18 cellular contexts compared by ENCODE assay signal in the genomic region with DNA sequence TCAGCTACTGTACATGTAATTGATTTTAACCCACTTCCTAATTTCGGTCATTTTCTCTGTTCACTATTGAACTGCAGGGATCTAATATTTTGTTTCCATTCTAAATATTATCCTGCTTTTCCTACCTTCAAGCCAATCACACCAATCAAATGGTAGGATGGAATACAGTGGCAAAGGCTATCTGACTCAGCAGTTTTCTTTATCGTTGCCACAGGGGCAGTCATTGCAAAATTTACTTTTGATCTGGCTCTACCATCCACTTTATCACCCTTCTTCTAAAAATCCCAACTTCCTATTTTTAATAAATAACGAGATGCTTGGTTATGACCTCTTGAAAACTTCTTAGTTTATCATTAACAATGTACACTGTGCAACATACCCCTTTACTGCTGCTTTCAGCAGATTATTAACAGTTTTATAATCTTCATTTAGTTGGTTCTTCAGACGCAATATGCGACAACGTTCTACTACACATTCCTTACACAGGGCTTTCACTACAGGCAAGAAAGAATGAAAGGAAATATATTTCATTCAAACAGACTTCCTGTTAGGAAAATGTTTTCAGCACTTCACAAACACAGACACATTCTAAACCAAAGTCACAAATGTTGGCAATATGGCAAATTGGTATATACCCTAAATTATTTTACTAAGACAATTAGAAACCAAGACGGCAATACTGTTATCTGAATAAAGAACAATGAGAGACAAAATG. TPM values are rescaled to one million over a fixed set of nuclear protein-coding genes. Genes with fewer than 3 reads are reported as not detected.
DNase-seq lines count a peak whose midpoint lies in the region.
"Had no signal": no experiment of that assay in that cellular context is flagged by ENCODE, and none has a peak within 500 bp of the region (broad histone marks: within the 10 kb centered on the region; RNA-seq: fewer than 3 reads in every experiment).

No MANE protein-coding gene starts in this region.

- H3K4me1 Mint-ChIP-seq in activated naive CD4-positive, alpha-beta T cell treated with anti-CD3 and anti-CD28 coated beads, Interleukin-2, amount 50 U/mL, for 24 hours: no peaks in the 10 kb centered on the region
- H3K4me1 Mint-ChIP-seq in activated T-helper 1 cell treated with anti-CD3 and anti-CD28 coated beads, Interleukin-12 subunit alpha, Interleukin-12 subunit beta, Interleukin-2, Interleukin-4 antibody, amounts not matched to agents 30 ng/mL and 10 ng/mL and 1 ng/mL, durations not matched to agents 14 hours and 24 hours and 36 hours (ENCODE audit: low read depth): peaks cover 7% of the 10 kb centered on the region
- no peaks in the 10 kb centered on the region for H3K4me1 Mint-ChIP-seq in immature natural killer cell

- peak overlapping the region; percentile 56 for H3K27ac Mint-ChIP-seq in activated naive CD4-positive, alpha-beta T cell treated with anti-CD3 and anti-CD28 coated beads, Interleukin-2, amount 50 U/mL, for 24 hours
- H3K27ac Mint-ChIP-seq in activated T-helper 1 cell treated with anti-CD3 and anti-CD28 coated beads, Interleukin-12 subunit alpha, Interleukin-12 subunit beta, Interleukin-2, Interleukin-4 antibody, amounts not matched to agents 30 ng/mL and 10 ng/mL and 1 ng/mL, durations not matched to agents 14 hours and 24 hours and 36 hours: peak overlapping the region; percentile 2
- peak overlapping the region in 4 of 6 donors; percentile 20 to 57 (median 40) for H3K27ac Mint-ChIP-seq in immature natural killer cell

- no peaks in the 10 kb centered on the region for H3K9me3 Mint-ChIP-seq in activated naive CD4-positive, alpha-beta T cell treated with anti-CD3 and anti-CD28 coated beads, Interleukin-2, amount 50 U/mL, for 24 hours
- no peaks in the 10 kb centered on the region for H3K9me3 Mint-ChIP-seq in activated T-helper 1 cell treated with anti-CD3 and anti-CD28 coated beads, Interleukin-12 subunit alpha, Interleukin-12 subunit beta, Interleukin-2, Interleukin-4 antibody, amounts not matched to agents 30 ng/mL and 10 ng/mL and 1 ng/mL, durations not matched to agents 14 hours and 24 hours and 36 hours
- no peaks in the 10 kb centered on the region for H3K9me3 Mint-ChIP-seq in immature natural killer cell

- H3K4me3 Mint-ChIP-seq in activated naive CD4-positive, alpha-beta T cell treated with anti-CD3 and anti-CD28 coated beads, Interleukin-2, amount 50 U/mL, for 24 hours: no peak overlapping the region
- H3K4me3 Mint-ChIP-seq in activated T-helper 1 cell treated with anti-CD3 and anti-CD28 coated beads, Interleukin-12 subunit alpha, Interleukin-12 subunit beta, Interleukin-2, Interleukin-4 antibody, amounts not matched to agents 30 ng/mL and 10 ng/mL and 1 ng/mL, durations not matched to agents 14 hours and 24 hours and 36 hours: no peak overlapping the region
- no peak overlapping the region for H3K4me3 Mint-ChIP-seq in immature natural killer cell

- H3K27me3 Mint-ChIP-seq in activated naive CD4-positive, alpha-beta T cell treated with anti-CD3 and anti-CD28 coated beads, Interleukin-2, amount 50 U/mL, for 24 hours: no peaks in the 10 kb centered on the region
- H3K27me3 Mint-ChIP-seq in activated T-helper 1 cell treated with anti-CD3 and anti-CD28 coated beads, Interleukin-12 subunit alpha, Interleukin-12 subunit beta, Interleukin-2, Interleukin-4 antibody, amounts not matched to agents 30 ng/mL and 10 ng/mL and 1 ng/mL, durations not matched to agents 14 hours and 24 hours and 36 hours (ENCODE audit: insufficient read depth): no peaks in the 10 kb centered on the region
- H3K27me3 Mint-ChIP-seq in immature natural killer cell (ENCODE audit: low read depth in 3 of 3): peaks cover 0 to 2% (median 0%) of the 10 kb centered on the region in 3 donors

- peaks cover 17% of the 10 kb centered on the region for H3K36me3 Mint-ChIP-seq in activated naive CD4-positive, alpha-beta T cell treated with anti-CD3 and anti-CD28 coated beads, Interleukin-2, amount 50 U/mL, for 24 hours
- H3K36me3 Mint-ChIP-seq in activated T-helper 1 cell treated with anti-CD3 and anti-CD28 coated beads, Interleukin-12 subunit alpha, Interleukin-12 subunit beta, Interleukin-2, Interleukin-4 antibody, amounts not matched to agents 30 ng/mL and 10 ng/mL and 1 ng/mL, durations not matched to agents 14 hours and 24 hours and 36 hours (ENCODE audit: low read depth): peaks cover 38% of the 10 kb centered on the region
- peaks cover 18 to 27% (median 23%) of the 10 kb centered on the region in 3 donors for H3K36me3 Mint-ChIP-seq in immature natural killer cell

- no peak for DNase-seq in activated naive CD4-positive, alpha-beta T cell (lab: John Stamatoyannopoulos, UW)
- no peak for DNase-seq in activated T-helper 1 cell treated with anti-CD3 and anti-CD28 coated beads, Interleukin-12 subunit alpha, Interleukin-12 subunit beta, Interleukin-2, Interleukin-4 antibody, amounts not matched to agents 30 ng/mL and 10 ng/mL and 1 ng/mL, durations not matched to agents 14 hours and 24 hours and 36 hours (ENCODE audit: low spot score)
- DNase-seq in immature natural killer cell (no peak), pulmonary artery endothelial cell (ENCODE audit: low read depth, low spot score) (peak; percentile 37), NCI-H1048 (lab: John Stamatoyannopoulos, UW) (no peak), SHP77 (lab: John Stamatoyannopoulos, UW) (no peak)
- no peak for DNase-seq in effector CD8-positive, alpha-beta T cell (lab: John Stamatoyannopoulos, UW)
- DNase-seq: activated CD4-positive, alpha-beta T cell treated with anti-CD3 and anti-CD28 coated beads, Interleukin-2, amount 50 U/mL, for 4 hours; activated CD8-positive, alpha-beta memory T cell treated with anti-CD3 and anti-CD28 coated beads, Interleukin-2, amount 50 U/mL, for 48 hours; activated gamma-delta T cell treated with Interleukin-2 at 50 U/mL for 16 hours; C1 segment of cervical spinal cord; heart right ventricle; NCI-H1417; NCI-H2171; NCI-H69; ovary; stimulated activated CD4-positive, alpha-beta T cell treated with anti-CD3 and anti-CD28 coated beads, Interleukin-15, amount 100 ng/mL, for 24 hours had no signal

- intact Hi-C loops in activated T-helper 1 cell treated with anti-CD3 and anti-CD28 coated beads, Interleukin-12 subunit alpha, Interleukin-12 subunit beta, Interleukin-2, Interleukin-4 antibody, amounts not matched to agents 30 ng/mL and 10 ng/mL and 1 ng/mL, durations not matched to agents 14 hours and 24 hours and 36 hours (cut with micrococcal nuclease): no loop called here

RNA-seq across cellular contexts. Expression of a gene that starts 52.3 kb away (rescaled TPM):
- 0.23 and 0.81 TPM in 2 replicates for total RNA-seq in activated T-helper 1 cell treated with anti-CD3 and anti-CD28 coated beads, Interleukin-12 subunit alpha, Interleukin-12 subunit beta, Interleukin-2, Interleukin-4 antibody, amounts not matched to agents 30 ng/mL and 10 ng/mL and 1 ng/mL, durations not matched to agents 14 hours and 24 hours and 36 hours
- polyA plus RNA-seq in immature natural killer cell: not detected
- total RNA-seq in pulmonary artery endothelial cell: 0.04 and 0.07 TPM in 2 replicates

Comparison
In these comparisons a context has a peak if more than half of its experiments do, and no peak if none do; other contexts are left out.
1. H3K27ac Mint-ChIP-seq: peak in every context shown above with its lines; median percentile 56 in activated naive CD4-positive, alpha-beta T cell treated with anti-CD3 and anti-CD28 coated beads, Interleukin-2, amount 50 U/mL, for 24 hours; 40 in immature natural killer cell; 2 in activated T-helper 1 cell treated with anti-CD3 and anti-CD28 coated beads, Interleukin-12 subunit alpha, Interleukin-12 subunit beta, Interleukin-2, Interleukin-4 antibody, amounts not matched to agents 30 ng/mL and 10 ng/mL and 1 ng/mL, durations not matched to agents 14 hours and 24 hours and 36 hours.